In the genomic region with DNA sequence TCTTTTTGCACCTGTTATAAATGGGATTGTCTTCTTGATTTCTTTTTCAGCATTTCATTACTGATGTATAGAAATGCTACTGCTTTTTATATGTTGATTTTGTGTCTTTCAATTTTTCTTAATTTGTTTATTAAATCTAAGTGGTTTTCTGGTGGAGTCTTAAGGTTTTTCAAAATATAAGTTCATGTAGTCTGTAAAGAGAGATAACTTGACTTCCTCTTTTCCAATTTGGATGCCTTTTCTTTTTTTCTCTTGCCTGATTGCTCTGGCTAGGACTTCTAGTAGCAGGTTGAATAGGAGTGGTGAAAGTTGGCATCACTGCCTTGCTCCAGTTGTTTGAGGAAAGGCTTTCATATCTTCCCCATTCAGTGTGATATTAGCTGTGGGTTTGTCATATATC, we compare ENCODE assay signal across 30 cellular contexts.
"Had no signal": no experiment of that assay in that cellular context is flagged by ENCODE, and none has a peak within 500 bp of the region (broad histone marks: within the 10 kb centered on the region; RNA-seq: fewer than 3 reads in every experiment).

No MANE protein-coding gene starts in this region.

- H3K79me2 ChIP-seq: hepatocyte had no signal

- H3K4me3 ChIP-seq: gastroesophageal sphincter, heart left ventricle, hepatocyte, lung, mucosa of descending colon, neural progenitor cell, prostate gland, right atrium auricular region, smooth muscle cell, suprapubic skin, transverse colon, upper lobe of right lung, uterus had no signal

- H3K4me2 ChIP-seq: hepatocyte, neural progenitor cell, smooth muscle cell had no signal

- H3K27me3 ChIP-seq: foreskin keratinocyte, gastroesophageal sphincter, heart left ventricle, hepatocyte, neural progenitor cell, right atrium auricular region, suprapubic skin, transverse colon, upper lobe of right lung, uterus had no signal

- DNase-seq: effector CD8-positive, alpha-beta T cell; endodermal cell; heart left ventricle; kidney; mucosa of descending colon; naive B cell; stimulated activated CD4-positive, alpha-beta T cell treated with anti-CD3 and anti-CD28 coated beads, Interleukin-12 subunit alpha, Interleukin-12 subunit beta, amount 100 ng/mL, for 4 hours; stimulated activated CD4-positive, alpha-beta T cell treated with anti-CD3 and anti-CD28 coated beads, Interleukin-1b, Interleukin-23, amount 100 ng/mL, for 48 hours; stimulated activated CD4-positive, alpha-beta T cell treated with anti-CD3 and anti-CD28 coated beads, Interleukin-4, amount 100 ng/mL, for 1 hour; stimulated activated CD8-positive, alpha-beta memory T cell treated with anti-CD3 and anti-CD28 coated beads, Interleukin-4, amount 100 ng/mL, for 48 hours; stimulated activated naive CD4-positive, alpha-beta T cell; stimulated activated naive CD8-positive, alpha-beta T cell treated with anti-CD3 and anti-CD28 coated beads, Interleukin-15, amount 100 ng/mL, for 72 hours; transverse colon; upper lobe of right lung; uterus had no signal

- H3K27me3 Mint-ChIP-seq: dendritic cell treated with granulocyte-macrophage colony-stimulating factor and Interleukin-4, amounts not matched to agents 40 ng/mL and 50 ng/mL, for 4 days had no signal

- H3K4me3 Mint-ChIP-seq: dendritic cell treated with granulocyte-macrophage colony-stimulating factor and Interleukin-4, amounts not matched to agents 40 ng/mL and 50 ng/mL, for 4 days; endodermal cell; memory B cell; naive B cell; nephron; neural progenitor cell; stimulated activated naive CD8-positive, alpha-beta T cell treated with anti-CD3 and anti-CD28 coated beads, Interleukin-15, amount 100 ng/mL, for 72 hours had no signal

- H3K4me1 Mint-ChIP-seq: endodermal cell; memory B cell; naive B cell; nephron; neural progenitor cell; stimulated activated naive CD8-positive, alpha-beta T cell treated with anti-CD3 and anti-CD28 coated beads, Interleukin-15, amount 100 ng/mL, for 72 hours had no signal

- H3K36me3 ChIP-seq: gastroesophageal sphincter, heart left ventricle, neural progenitor cell, prostate gland, right atrium auricular region, suprapubic skin, transverse colon, upper lobe of right lung, uterus had no signal

- H2AFZ ChIP-seq: hepatocyte, neural progenitor cell had no signal

- H3K27ac Mint-ChIP-seq: dendritic cell treated with granulocyte-macrophage colony-stimulating factor and Interleukin-4, amounts not matched to agents 40 ng/mL and 50 ng/mL, for 4 days; endodermal cell; memory B cell; naive B cell; nephron; neural progenitor cell; stimulated activated naive CD8-positive, alpha-beta T cell treated with anti-CD3 and anti-CD28 coated beads, Interleukin-15, amount 100 ng/mL, for 72 hours had no signal

- H3K36me3 Mint-ChIP-seq: memory B cell, naive B cell, neural progenitor cell had no signal

- ATAC-seq: gastroesophageal sphincter; heart left ventricle; left lobe of liver; mucosa of descending colon; sciatic nerve; stimulated activated naive CD8-positive, alpha-beta T cell treated with anti-CD3 and anti-CD28 coated beads, Interleukin-15, amount 100 ng/mL, for 72 hours; upper lobe of right lung had no signal

- H3K4me1 ChIP-seq: gastroesophageal sphincter, heart left ventricle, neural progenitor cell, prostate gland, right atrium auricular region, suprapubic skin, transverse colon, upper lobe of right lung, uterus had no signal

- H3K27ac ChIP-seq: epithelial cell of prostate, gastroesophageal sphincter, heart left ventricle, hepatocyte, neural progenitor cell, prostate gland, right atrium auricular region, suprapubic skin, transverse colon, upper lobe of right lung, uterus had no signal

- H3K9me3 ChIP-seq: gastroesophageal sphincter, mucosa of descending colon, prostate gland, right atrium auricular region, suprapubic skin, transverse colon, upper lobe of right lung, uterus had no signal

- H3K9ac ChIP-seq: neural progenitor cell had no signal

- H3K9me3 Mint-ChIP-seq: endodermal cell; neural progenitor cell; stimulated activated naive CD8-positive, alpha-beta T cell treated with anti-CD3 and anti-CD28 coated beads, Interleukin-15, amount 100 ng/mL, for 72 hours had no signal
